Comparison of ENCODE assay signal across 1 cellular context in the genomic region with DNA sequence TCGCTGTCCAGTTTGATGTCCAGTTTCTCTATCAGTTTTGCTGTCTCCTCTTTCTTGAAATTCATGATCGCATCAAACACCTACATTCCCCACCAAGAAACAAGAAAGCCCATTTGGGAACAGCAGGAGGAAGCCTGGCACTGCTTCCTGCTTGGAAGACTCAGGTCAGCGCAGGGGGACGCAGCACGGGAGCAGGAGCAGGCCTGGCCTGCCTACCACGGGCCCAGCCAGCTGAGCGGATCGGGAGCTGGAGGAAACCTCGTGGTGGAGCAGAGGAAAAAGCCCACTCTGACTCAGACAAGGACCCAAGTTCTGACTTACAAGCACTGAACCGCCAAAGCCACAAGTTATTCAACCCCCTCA.
TF ChIP-seq lines count a peak whose summit lies in the region.

No MANE protein-coding gene starts in this region.

TF ChIP-seq in H1, 55 proteins besides CTCF, POLR2A, EP300 and RAD21:
- TF ChIP-seq POLR2AphosphoS5 (IDR thresholded peaks at IDR 0.05; ENCODE audit: low read depth, low read length): peak; percentile 17; the same call in 1 of the 2 replicates
- no peak for TF ChIP-seq EZH2 (IDR thresholded peaks at IDR 0.05; ENCODE audit: low read depth, low read length, severe bottlenecking)
- no peak for TF ChIP-seq KDM4A (IDR thresholded peaks at IDR 0.05; ENCODE audit: low read depth, low read length, severe bottlenecking)
